In the genomic region with DNA sequence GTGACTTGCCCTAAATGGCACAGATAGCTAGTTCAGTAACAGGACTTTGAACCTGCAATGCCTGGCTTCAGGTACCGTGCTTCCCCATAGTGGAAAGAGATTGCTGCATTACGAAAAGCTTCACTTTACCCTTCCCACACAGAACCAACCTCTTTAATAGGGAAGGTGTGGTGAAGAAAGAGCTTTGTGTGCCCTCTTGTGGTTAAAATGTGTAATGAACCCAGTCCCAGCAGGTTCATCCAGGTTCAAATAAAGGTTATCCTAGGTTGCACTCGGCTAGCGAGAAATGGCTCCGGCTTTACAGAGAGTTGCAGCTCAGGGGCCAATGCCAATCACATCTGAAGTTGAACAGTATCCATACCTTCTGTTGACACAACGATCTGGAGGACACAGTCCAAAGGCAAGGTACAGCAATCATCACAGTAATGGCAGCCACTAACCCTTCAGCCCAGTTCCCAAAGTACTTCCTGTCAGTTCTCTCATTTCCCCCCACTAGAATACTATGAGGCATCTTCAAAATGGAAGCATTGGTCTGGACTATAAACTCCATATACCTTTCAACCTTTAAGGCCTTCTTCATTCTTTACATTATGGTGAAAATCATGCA, we compare ENCODE assay signal across 9 cellular contexts. TPM values are rescaled to one million over a fixed set of nuclear protein-coding genes. Genes with fewer than 3 reads are reported as not detected.
DNase-seq lines count a peak whose midpoint lies in the region; ATAC-seq and TF ChIP-seq lines count a peak whose summit lies in the region.
"Had no signal": no experiment of that assay in that cellular context is flagged by ENCODE, and none has a peak within 500 bp of the region (broad histone marks: within the 10 kb centered on the region; RNA-seq: fewer than 3 reads in every experiment).

No MANE protein-coding gene starts in this region.

- H3K9me3 Mint-ChIP-seq in osteocyte (ENCODE audit: unreplicated experiment): peaks cover 55% of the 10 kb centered on the region
- peaks cover 92% of the 10 kb centered on the region for H3K9me3 Mint-ChIP-seq in nephron progenitor cell

- CTCF ChIA-PET in GM10248 (lab: Yijun Ruan, JAX): interaction anchor here (0.7 to 1.9 kb wide), 9 partner anchors 10 to 1818 kb away, joined by 3 to 7 read pairs (median 5); no protein-coding TSS in a partner anchor

- ATAC-seq in RWPE2 (ENCODE audit: low read depth) (peak; percentile 66; the same call in 2 of the 3 replicates), HG02852 (IDR thresholded peaks at IDR 0.05; ENCODE audit: unreplicated experiment) (no peak)

- H3K27ac ChIP-seq in RWPE2 (ENCODE audit: poor library complexity, severe bottlenecking): no peak overlapping the region

- H3K36me3 Mint-ChIP-seq in osteocyte (ENCODE audit: unreplicated experiment) (no peaks in the 10 kb centered on the region), nephron progenitor cell (ENCODE audit: low read depth) (no peaks in the 10 kb centered on the region)

- H3K27me3 Mint-ChIP-seq in osteocyte (ENCODE audit: unreplicated experiment) (no peaks in the 10 kb centered on the region), nephron progenitor cell (ENCODE audit: low read depth, poor library complexity) (no peaks in the 10 kb centered on the region)
- H3K27me3 Mint-ChIP-seq: activated CD4-positive, alpha-beta T cell treated with anti-CD3 and anti-CD28 coated beads, Interleukin-2, amount 10 ng/mL, durations not matched to agents 24 days and 14 days had no signal

- TF ChIP-seq CTCF in GM10248 (IDR thresholded peaks at IDR 0.05; ENCODE audit: control extremely low read depth, extremely low read depth, low read depth, missing control alignments) (peak; percentile 51), RWPE2 (IDR thresholded peaks at IDR 0.05; ENCODE audit: poor library complexity, severe bottlenecking) (peak; percentile 93), osteocyte (IDR thresholded peaks at IDR 0.05) (no peak), nephron progenitor cell (IDR thresholded peaks at IDR 0.05) (no peak)

- no peaks in the 10 kb centered on the region for H3K9me3 ChIP-seq in RWPE2 (ENCODE audit: severe bottlenecking)

- H3K4me1 Mint-ChIP-seq in osteocyte (ENCODE audit: unreplicated experiment): no peaks in the 10 kb centered on the region
- H3K4me1 Mint-ChIP-seq in nephron progenitor cell: no peaks in the 10 kb centered on the region
- H3K4me1 Mint-ChIP-seq: activated CD4-positive, alpha-beta T cell treated with anti-CD3 and anti-CD28 coated beads, Interleukin-2, amount 10 ng/mL, durations not matched to agents 24 days and 14 days had no signal

- POLR2A ChIA-PET in GM10248 (lab: Yijun Ruan, JAX): no interaction called here

- no peaks in the 10 kb centered on the region for H3K4me1 ChIP-seq in RWPE2 (ENCODE audit: insufficient read depth, poor library complexity, severe bottlenecking)

- no peak for DNase-seq in GM10248 (ENCODE audit: extremely low spot score)
- DNase-seq in KBM-7: peak; percentile 78
- DNase-seq in RWPE2 (ENCODE audit: low spot score): no peak
- peak; percentile 15 for DNase-seq in iPS-NIHi7 (ENCODE audit: extremely low spot score)
- DNase-seq in osteocyte (ENCODE audit: extremely low spot score, unreplicated experiment): no peak
- no peak for DNase-seq in activated CD4-positive, alpha-beta T cell treated with anti-CD3 and anti-CD28 coated beads, Interleukin-2, amount 50 U/mL, for 4 hours
- DNase-seq in nephron progenitor cell: no peak
- DNase-seq: activated CD4-positive, alpha-beta T cell treated with anti-CD3 and anti-CD28 coated beads, Interleukin-2, amount 10 ng/mL, durations not matched to agents 24 days and 14 days had no signal

- no peaks in the 10 kb centered on the region for H3K36me3 ChIP-seq in RWPE2 (ENCODE audit: low read depth)

- in situ Hi-C loops in KBM-7 (cut with MboI; ENCODE audit: low pct_unique_long_range_greater_than_20kb, low sequenced_read_pairs): no loop called here

- H3K4me3 Mint-ChIP-seq in osteocyte (ENCODE audit: unreplicated experiment): no peak overlapping the region
- H3K4me3 Mint-ChIP-seq in nephron progenitor cell: no peak overlapping the region
- H3K4me3 Mint-ChIP-seq: activated CD4-positive, alpha-beta T cell treated with anti-CD3 and anti-CD28 coated beads, Interleukin-2, amount 10 ng/mL, durations not matched to agents 24 days and 14 days had no signal

- no peaks in the 10 kb centered on the region for H3K27me3 ChIP-seq in RWPE2 (ENCODE audit: insufficient read depth, poor library complexity, severe bottlenecking)

- H3K27ac Mint-ChIP-seq in osteocyte (ENCODE audit: unreplicated experiment): no peak overlapping the region
- no peak overlapping the region for H3K27ac Mint-ChIP-seq in nephron progenitor cell
- H3K27ac Mint-ChIP-seq: activated CD4-positive, alpha-beta T cell treated with anti-CD3 and anti-CD28 coated beads, Interleukin-2, amount 10 ng/mL, durations not matched to agents 24 days and 14 days had no signal

- H3K4me3 ChIP-seq in RWPE2 (ENCODE audit: severe bottlenecking): no peak overlapping the region

RNA-seq across cellular contexts. Expression of a gene that starts 3.0 kb away (rescaled TPM):
- not detected in 2 replicates for total RNA-seq in osteocyte
- total RNA-seq: activated CD4-positive, alpha-beta T cell treated with anti-CD3 and anti-CD28 coated beads, Interleukin-2, amount 10 ng/mL, durations not matched to agents 24 days and 14 days had no signal

RNA-seq across cellular contexts. Expression of a gene that starts 48.0 kb away (rescaled TPM):
- total RNA-seq in osteocyte: not detected in 2 replicates
- total RNA-seq: activated CD4-positive, alpha-beta T cell treated with anti-CD3 and anti-CD28 coated beads, Interleukin-2, amount 10 ng/mL, durations not matched to agents 24 days and 14 days had no signal

Comparison
In these comparisons a context has a peak if more than half of its experiments do, and no peak if none do; other contexts are left out.
1. DNase-seq: peak in KBM-7 (single experiment) and iPS-NIHi7 (single experiment); none in GM10248 (single experiment), RWPE2 (single experiment), osteocyte (single experiment), activated CD4-positive, alpha-beta T cell treated with anti-CD3 and anti-CD28 coated beads, Interleukin-2, amount 50 U/mL, for 4 hours (0 of 2) and nephron progenitor cell (single experiment).
2. CTCF ChIP-seq: peak in GM10248 (single experiment) and RWPE2 (single experiment); none in osteocyte (single experiment) and nephron progenitor cell (single experiment).